Comparison of ENCODE assay signal across 8 cellular contexts in the genomic region with DNA sequence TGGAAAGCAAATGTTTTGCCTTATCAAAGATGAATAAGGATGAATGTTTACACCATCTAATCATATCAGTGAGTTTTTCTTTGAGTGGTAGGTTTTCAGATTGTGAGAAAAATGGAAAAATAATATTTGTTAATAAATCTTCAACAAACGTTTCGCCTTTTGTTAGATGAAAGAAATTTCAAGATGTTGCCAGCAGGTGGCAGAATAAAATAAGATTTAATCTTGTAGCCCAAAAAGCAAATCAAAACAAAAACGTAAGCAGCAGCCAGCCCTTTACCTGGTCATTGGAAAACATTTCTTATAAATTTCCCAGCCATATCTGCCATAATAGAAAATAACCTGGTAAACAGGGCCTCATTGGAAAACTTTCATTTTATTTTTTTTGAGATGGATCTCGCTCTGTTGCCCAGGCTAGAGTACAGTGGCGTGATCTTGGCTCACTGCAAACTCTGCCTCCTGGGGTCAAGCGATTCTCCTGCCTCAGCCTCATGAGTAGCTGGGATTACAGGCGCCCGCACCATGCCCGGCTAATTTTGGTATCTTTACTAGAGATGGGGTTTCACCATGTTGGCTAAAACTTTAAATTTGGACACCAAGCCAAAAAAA. TPM values are rescaled to one million over a fixed set of nuclear protein-coding genes. Genes with fewer than 3 reads are reported as not detected.
DNase-seq lines count a peak whose midpoint lies in the region; ATAC-seq and TF ChIP-seq lines count a peak whose summit lies in the region.

No MANE protein-coding gene starts in this region.

- H2AFZ ChIP-seq in H9 (ENCODE audit: low read length), result no peak overlapping the region

- H3K36me3 Mint-ChIP-seq in CD8-positive, alpha-beta T cell, result no peaks in the 10 kb centered on the region
- no peaks in the 10 kb centered on the region for H3K36me3 Mint-ChIP-seq in H9 (ENCODE audit: insufficient read depth in 1 of 3, low read depth in 3 of 3)

- WGBS in H9 (ENCODE audit: extremely low coverage, insufficient read length, low lambda C conversion rate), result no CpG with 5 or more reads among the region's 9 CpGs

- H3K27ac Mint-ChIP-seq in CD8-positive, alpha-beta T cell, result no peak overlapping the region
- H3K27ac Mint-ChIP-seq in H9, result no peak overlapping the region

- H3K4me3 Mint-ChIP-seq in CD8-positive, alpha-beta T cell, result no peak overlapping the region
- no peak overlapping the region for H3K4me3 Mint-ChIP-seq in H9

- H3K79me2 ChIP-seq in H9 (ENCODE audit: insufficient read depth, low read length), result no peaks in the 10 kb centered on the region

- no peaks in the 10 kb centered on the region for H3K9me3 ChIP-seq in CD8-positive, alpha-beta T cell (ENCODE audit: low read length)
- no peaks in the 10 kb centered on the region for H3K9me3 ChIP-seq in H9 (ENCODE audit: control insufficient read depth, low read depth, low read length)

- H2AK5ac ChIP-seq in H9 (ENCODE audit: insufficient read length, low read length), result no peak overlapping the region

- no peak overlapping the region for H3K14ac ChIP-seq in H9 (ENCODE audit: insufficient read depth, low read length)

- H4K20me1 ChIP-seq in H9 (ENCODE audit: control insufficient read depth, insufficient read depth, insufficient read length), result no peaks in the 10 kb centered on the region

- no peak overlapping the region for H4K91ac ChIP-seq in H9 (ENCODE audit: insufficient read length, low read depth, low read length)

- no peaks in the 10 kb centered on the region for H3K36me3 ChIP-seq in CD8-positive, alpha-beta T cell (ENCODE audit: insufficient read depth, low read length)

- no peak overlapping the region for H4K8ac ChIP-seq in H9 (replicated peaks; ENCODE audit: insufficient read length, low read depth, low read length)

- TF ChIP-seq CTCF in CD8-positive, alpha-beta T cell (IDR thresholded peaks at IDR 0.05), result peak; percentile 68
- peak; percentile 80 for TF ChIP-seq CTCF in H9 (conservative IDR thresholded peaks at IDR 0.05)

- no peak overlapping the region for H3K9ac ChIP-seq in H9 (ENCODE audit: extremely low read depth, insufficient read length, low read length)

- POLR2A ChIA-PET in CD8-positive, alpha-beta T cell (lab: Charles Lee), result no interaction called here

- H3K4me1 Mint-ChIP-seq in CD8-positive, alpha-beta T cell (ENCODE audit: low read depth), result peaks cover 2% of the 10 kb centered on the region
- H3K4me1 Mint-ChIP-seq in H9, result no peaks in the 10 kb centered on the region

- intact Hi-C loops in CD8-positive, alpha-beta T cell (cut with DNase I, micrococcal nuclease), result loop anchor here (1.0 to 2.0 kb wide), 4 partner anchors 76 to 191 kb away; partner anchors contain the start of gene PSMD9 (in 1 of the 2)

- H2BK5ac ChIP-seq in H9 (ENCODE audit: insufficient read length, low read length), result no peak overlapping the region

- H3K79me1 ChIP-seq in H9 (ENCODE audit: insufficient read depth, low read depth, low read length, poor library complexity, severe bottlenecking), result no peaks in the 10 kb centered on the region

- no peak overlapping the region for H3T11ph ChIP-seq in H9 (ENCODE audit: low read length)

- no peak overlapping the region for H3K23ac ChIP-seq in H9 (ENCODE audit: insufficient read length, low read depth, low read length)

- DNase-seq in CD8-positive, alpha-beta T cell, result peak in 2 of 7 experiments; percentile 18 to 48
- DNase-seq in H9, result no peak
- peak; percentile 66 for DNase-seq in NCI-H748 (lab: John Stamatoyannopoulos, UW; ENCODE audit: unreplicated experiment)
- DNase-seq in central memory CD4-positive, alpha-beta T cell, result peak; percentile 62
- peak; percentile 61 to 71 for DNase-seq in lung microvascular endothelial cell (ENCODE audit: low read depth in 2 of 2)
- DNase-seq in mesenteric fat pad (ENCODE audit: low spot score), result no peak

- no peaks in the 10 kb centered on the region for H3K27me3 Mint-ChIP-seq in CD8-positive, alpha-beta T cell (ENCODE audit: low read depth)
- peaks cover 5% of the 10 kb centered on the region for H3K27me3 Mint-ChIP-seq in H9 (ENCODE audit: low read depth)

- H3K4me3 ChIP-seq in CD8-positive, alpha-beta T cell (ENCODE audit: low read depth, low read length), result no peak overlapping the region

- no peaks in the 10 kb centered on the region for H3K4me1 ChIP-seq in CD8-positive, alpha-beta T cell (ENCODE audit: insufficient read depth, low read length)
- no peaks in the 10 kb centered on the region for H3K4me1 ChIP-seq in H9 (ENCODE audit: insufficient read depth, low read length)

- no peak overlapping the region for H2BK15ac ChIP-seq in H9 (ENCODE audit: low read depth, low read length)

- H3K27ac ChIP-seq in CD8-positive, alpha-beta T cell (ENCODE audit: low read depth, low read length), result no peak overlapping the region
- no peak overlapping the region for H3K27ac ChIP-seq in H9 (ENCODE audit: insufficient read length, low read depth, low read length)

- H4K5ac ChIP-seq in H9 (ENCODE audit: insufficient read length, low read depth, low read length), result no peak overlapping the region

- no peak overlapping the region for H2BK20ac ChIP-seq in H9 (ENCODE audit: low read depth, low read length, poor library complexity, severe bottlenecking)

- H3K9me3 Mint-ChIP-seq in CD8-positive, alpha-beta T cell, result no peaks in the 10 kb centered on the region
- H3K9me3 Mint-ChIP-seq in H9, result no peaks in the 10 kb centered on the region

- no peaks in the 10 kb centered on the region for H3K27me3 ChIP-seq in CD8-positive, alpha-beta T cell (ENCODE audit: insufficient read depth, low read length)
- no peaks in the 10 kb centered on the region for H3K27me3 ChIP-seq in H9 (ENCODE audit: insufficient read depth, low read length)

- H3K4me2 ChIP-seq in H9 (ENCODE audit: insufficient read depth, insufficient read length, low read length), result no peak overlapping the region

- ATAC-seq in CD8-positive, alpha-beta T cell, result peak; percentile 51
- no peak for ATAC-seq in HG02970 (IDR thresholded peaks at IDR 0.05; ENCODE audit: low FRiP score, unreplicated experiment)
- ATAC-seq in HG03097 (IDR thresholded peaks at IDR 0.05; ENCODE audit: low FRiP score, unreplicated experiment), result no peak

- H3K23me2 ChIP-seq in H9 (ENCODE audit: insufficient read length, low read depth, low read length, poor library complexity, severe bottlenecking), result no peaks in the 10 kb centered on the region

- H2BK120ac ChIP-seq in H9 (ENCODE audit: low read depth, low read length, poor library complexity, severe bottlenecking), result no peak overlapping the region

- no peak overlapping the region for H2BK12ac ChIP-seq in H9 (ENCODE audit: insufficient read length, low read depth, low read length)

- no peak overlapping the region for H3K18ac ChIP-seq in H9 (ENCODE audit: insufficient read length, low read depth, low read length)

- no peak overlapping the region for H3K4ac ChIP-seq in H9 (ENCODE audit: low read depth, low read length)

- CTCF ChIA-PET in CD8-positive, alpha-beta T cell (lab: Charles Lee), result interaction anchor here (0.7 to 10.2 kb wide), 16 partner anchors 12 to 218 kb away, joined by 3 to 148 read pairs (median 4); partner anchors contain the start of gene RHOF

- no peak overlapping the region for H3K56ac ChIP-seq in H9 (ENCODE audit: insufficient read length, low read depth, low read length)

RNA-seq across cellular contexts. Expression of gene TMEM120B, which starts 15.4 kb away (rescaled TPM):
- total RNA-seq in CD8-positive, alpha-beta T cell, result 1 to 10 TPM; 6.4 to 7.3 TPM
- total RNA-seq in H9 (2021) (21.9 and 25.8 TPM in 2 replicates), lung microvascular endothelial cell (2.8 and 5.0 TPM in 2 replicates), mesenteric fat pad (12.6 TPM)

RNA-seq across cellular contexts. Expression of gene MORN3, which starts 27.7 kb away (rescaled TPM):
- total RNA-seq in CD8-positive, alpha-beta T cell, result 1 to 10 TPM; 6.7 to 7.5 TPM
- total RNA-seq in H9 (2021), result 0.24 and 0.37 TPM in 2 replicates
- total RNA-seq in lung microvascular endothelial cell, result under 0.01 and 0.44 TPM in 2 replicates
- total RNA-seq in mesenteric fat pad, result not detected

Comparison
In these comparisons a context has a peak if more than half of its experiments do, and no peak if none do; other contexts are left out.
1. DNase-seq: peak in NCI-H748 (single experiment), central memory CD4-positive, alpha-beta T cell (single experiment) and lung microvascular endothelial cell (2 of 2); none in H9 (single experiment) and mesenteric fat pad (single experiment).